18 cellular contexts compared by ENCODE assay signal in the genomic region with DNA sequence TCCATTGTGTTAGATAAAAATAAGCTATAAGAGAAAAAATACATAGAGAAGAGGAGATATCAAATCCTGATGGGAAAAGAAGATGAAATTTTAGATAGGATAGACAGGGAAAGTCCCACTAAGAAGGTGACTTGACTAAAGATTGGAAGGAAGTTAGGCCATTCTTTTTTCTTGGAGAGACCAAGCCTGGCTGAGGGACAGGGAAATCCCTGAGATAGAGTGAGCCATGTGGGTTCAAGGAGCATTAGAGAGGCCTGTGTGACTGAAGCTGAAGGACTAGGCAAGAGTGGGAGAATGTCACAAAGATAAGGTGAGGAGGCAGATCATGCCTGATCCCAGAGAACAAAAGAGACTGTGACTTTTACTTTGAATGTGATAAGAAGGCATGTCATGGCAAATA. TPM values are rescaled to one million over a fixed set of nuclear protein-coding genes. Genes with fewer than 3 reads are reported as not detected.
DNase-seq lines count a peak whose midpoint lies in the region; ATAC-seq and TF ChIP-seq lines count a peak whose summit lies in the region.
"Had no signal": no experiment of that assay in that cellular context is flagged by ENCODE, and none has a peak within 500 bp of the region (broad histone marks: within the 10 kb centered on the region; RNA-seq: fewer than 3 reads in every experiment).

No MANE protein-coding gene starts in this region.

- H2AFZ ChIP-seq in IMR-90 (replicated peaks; ENCODE audit: low read length, poor library complexity) (peak overlapping the region; percentile 68), osteoblast (ENCODE audit: low read length) (peak overlapping the region; percentile 61)

- H2BK5ac ChIP-seq in IMR-90 (ENCODE audit: low read depth, low read length, poor library complexity, severe bottlenecking), result peak overlapping the region; percentile 87

- no TSS peak for BruUV-seq in IMR-90 (replicated peaks; lab: Mats Ljungman, UMichigan)

- TF ChIP-seq RAD21 in IMR-90 (IDR thresholded peaks at IDR 0.05; ENCODE audit: low read length), result no peak

- intact Hi-C loops in CD14-positive monocyte (cut with micrococcal nuclease) (loop anchor here in 1 of 2 donors (10.0 kb wide), 1 partner anchor 529 kb away; the partner anchor contains the start of gene CBR4), IMR-90 (cut with micrococcal nuclease) (loop anchor here (10.0 kb wide), 1 partner anchor 301 kb away; no protein-coding TSS in a partner anchor), prostate gland (cut with DNase I) (no loop called here)

- H3K27ac ChIP-seq in IMR-90 (ENCODE audit: insufficient read depth, low read length) (peak overlapping the region; percentile 71; the same call in 1 of the 2 replicates), epithelial cell of prostate (peak overlapping the region; percentile 92), osteoblast (ENCODE audit: low read depth, low read length) (peak overlapping the region; percentile 94), prostate gland (no peak overlapping the region)
- H3K27ac ChIP-seq: HL-60 had no signal

- no peaks in the 10 kb centered on the region for H3K9me3 Mint-ChIP-seq in CD14-positive monocyte

- H3K36me3 Mint-ChIP-seq in CD14-positive monocyte, result peaks cover 0 to 12% of the 10 kb centered on the region in 2 donors

- H3K4me1 ChIP-seq in IMR-90 (ENCODE audit: control insufficient read depth, insufficient read depth, low read length) (peaks cover 20% of the 10 kb centered on the region), osteoblast (ENCODE audit: insufficient read depth, low read length) (peaks cover 60% of the 10 kb centered on the region), prostate gland (replicated peaks) (no peaks in the 10 kb centered on the region)

- TF ChIP-seq POLR2A in IMR-90 (IDR thresholded peaks at IDR 0.05; ENCODE audit: low read depth, low read length) (no peak), prostate gland (IDR thresholded peaks at IDR 0.05) (no peak)

- no peak overlapping the region for H3K4me3 Mint-ChIP-seq in CD14-positive monocyte

- peak overlapping the region in 5 of 7 donors; percentile 22 to 70 (median 46) for H3K27ac Mint-ChIP-seq in CD14-positive monocyte

- H3K56ac ChIP-seq in IMR-90 (ENCODE audit: extremely low read depth, insufficient read depth, low read length), result no peak overlapping the region

- no peaks in the 10 kb centered on the region; a peak in 1 of 4 replicates for H3K79me1 ChIP-seq in IMR-90 (ENCODE audit: low read depth in 1 of 2, low read length in 2 of 2)

- peak overlapping the region; percentile 91; the same call in 1 of the 2 replicates for H4K5ac ChIP-seq in IMR-90 (ENCODE audit: low read depth, low read length)

- H2AK9ac ChIP-seq in IMR-90 (replicated peaks; ENCODE audit: low read depth, low read length, poor library complexity), result peak overlapping the region; percentile 43

- POLR2A ChIA-PET in IMR-90 (lab: Charles Lee; ENCODE audit: unreplicated experiment), result no interaction called here

- H3K9me3 ChIP-seq in IMR-90 (ENCODE audit: control insufficient read depth, insufficient read depth, low read length) (no peaks in the 10 kb centered on the region), osteoblast (ENCODE audit: low read depth, low read length) (no peaks in the 10 kb centered on the region), prostate gland (no peaks in the 10 kb centered on the region)

- no peaks in the 10 kb centered on the region for H3K27me3 Mint-ChIP-seq in CD14-positive monocyte (ENCODE audit: low read depth in 3 of 3)

- TF ChIP-seq CTCF in CD14-positive monocyte (IDR thresholded peaks at IDR 0.05) (no peak), IMR-90 (conservative IDR thresholded peaks at IDR 0.05; ENCODE audit: low read depth, low read length) (no peak), osteoblast (IDR thresholded peaks at IDR 0.05; ENCODE audit: extremely low read depth, low read depth, low read length) (no peak), prostate gland (IDR thresholded peaks at IDR 0.05) (no peak)

- CTCF ChIA-PET in IMR-90 (lab: Yijun Ruan, JAX), result no interaction called here

- H2BK20ac ChIP-seq in IMR-90 (ENCODE audit: low read depth, low read length), result peak overlapping the region; percentile 79

- H3K9ac ChIP-seq in IMR-90 (ENCODE audit: low read depth, low read length), result no peak overlapping the region

- DNase-seq in CD14-positive monocyte (ENCODE audit: low spot score) (no peak), IMR-90 (no peak), epithelial cell of prostate (ENCODE audit: low read depth, low spot score) (no peak), osteoblast (ENCODE audit: insufficient read length, low spot score, missing footprints) (no peak), prostate gland (ENCODE audit: low spot score) (no peak), NCI-H1417 treated with DMSO at 0.1 percent for 48 hours (lab: John Stamatoyannopoulos, UW) (no peak), HuH-7.5 (ENCODE audit: low spot score) (no peak)
- no peak for DNase-seq in effector CD4-positive, alpha-beta T cell
- DNase-seq: ACHN, AML-193, COR-L47, DMS153, KBM-7, NCI-H1436 treated with DMSO at 0.1 percent for 48 hours, NCI-H2081, NCI-H524, SHP77 had no signal

- in situ Hi-C loops in IMR-90 (cut with MboI; ENCODE audit: low sequenced_read_pairs), result no loop called here

- H4K91ac ChIP-seq in IMR-90 (ENCODE audit: insufficient read depth, low read depth, low read length), result peak overlapping the region; percentile 84

- H2BK120ac ChIP-seq in IMR-90 (ENCODE audit: low read depth, low read length), result peak overlapping the region; percentile 78

- dilution Hi-C loops in IMR-90 (cut with HindIII; ENCODE audit: low sequenced_read_pairs, unreplicated experiment), result no loop called here

- H3K36me3 ChIP-seq in IMR-90 (ENCODE audit: control insufficient read depth, insufficient read depth, low read length), result no peaks in the 10 kb centered on the region
- no peaks in the 10 kb centered on the region for H3K36me3 ChIP-seq in osteoblast (ENCODE audit: insufficient read depth, low read length)
- H3K36me3 ChIP-seq in prostate gland, result no peaks in the 10 kb centered on the region

- H3K14ac ChIP-seq in IMR-90 (replicated peaks; ENCODE audit: low read depth, low read length), result peak overlapping the region; percentile 49; the same call in 1 of the 2 replicates

- peaks cover 14% of the 10 kb centered on the region for H3K9me1 ChIP-seq in IMR-90 (ENCODE audit: insufficient read depth, low read length)

- peak overlapping the region; percentile 87 for H3K23ac ChIP-seq in IMR-90 (ENCODE audit: low read depth, low read length)

- H3K4me2 ChIP-seq in IMR-90 (ENCODE audit: low read depth, low read length) (no peak overlapping the region; the same call in 1 of the 2 replicates), osteoblast (ENCODE audit: insufficient read depth, low read length) (no peak overlapping the region)

- H2AK5ac ChIP-seq in IMR-90 (ENCODE audit: low read depth, low read length), result peak overlapping the region; percentile 88

- H3K18ac ChIP-seq in IMR-90 (ENCODE audit: low read depth, low read length), result peak overlapping the region; percentile 99

- H4K20me1 ChIP-seq in IMR-90 (ENCODE audit: insufficient read depth, low read length), result no peaks in the 10 kb centered on the region
- H4K20me1 ChIP-seq in osteoblast (ENCODE audit: insufficient read depth, low read length), result no peaks in the 10 kb centered on the region

- no peak for ATAC-seq in IMR-90 (ENCODE audit: low read depth)

- H4K8ac ChIP-seq in IMR-90 (ENCODE audit: low read depth in 2 of 2, low read length in 2 of 2), result peak overlapping the region in 1 of 2 experiments; percentile 69; a peak in 2 of 4 replicates

- H2BK15ac ChIP-seq in IMR-90 (ENCODE audit: low read depth, low read length), result peak overlapping the region; percentile 72; the same call in 1 of the 3 replicates

- H3K79me2 ChIP-seq in osteoblast (ENCODE audit: insufficient read depth, low read length), result no peaks in the 10 kb centered on the region

- H3K4ac ChIP-seq in IMR-90 (ENCODE audit: low read depth, low read length), result peak overlapping the region; percentile 59

- H3K4me1 Mint-ChIP-seq in CD14-positive monocyte, result peaks cover 52% of the 10 kb centered on the region

- H3K27me3 ChIP-seq in IMR-90 (ENCODE audit: control insufficient read depth, insufficient read depth, low read length) (no peaks in the 10 kb centered on the region), osteoblast (ENCODE audit: insufficient read depth, low read length) (no peaks in the 10 kb centered on the region), prostate gland (replicated peaks; ENCODE audit: insufficient read depth) (no peaks in the 10 kb centered on the region)

- H3K4me3 ChIP-seq in IMR-90 (ENCODE audit: insufficient read depth, low read depth, low read length) (no peak overlapping the region), osteoblast (ENCODE audit: insufficient read depth, low read length) (no peak overlapping the region), prostate gland (no peak overlapping the region)

TF ChIP-seq in IMR-90, 13 proteins besides CTCF, POLR2A, EP300 and RAD21 (continues in another document):
- no peak for TF ChIP-seq RFX5 (IDR thresholded peaks at IDR 0.05; ENCODE audit: low read depth, low read length)
- no peak for TF ChIP-seq MAZ (IDR thresholded peaks at IDR 0.05; ENCODE audit: borderline replicate concordance, low read depth, low read length)
- TF ChIP-seq MAFK (IDR thresholded peaks at IDR 0.05; ENCODE audit: low read depth, low read length), result no peak
- TF ChIP-seq MXI1 (IDR thresholded peaks at IDR 0.05; ENCODE audit: borderline replicate concordance, low read depth, low read length), result no peak
- TF ChIP-seq SMC3 (IDR thresholded peaks at IDR 0.05; ENCODE audit: low read depth, low read length), result no peak
- TF ChIP-seq CHD1 (IDR thresholded peaks at IDR 0.05; ENCODE audit: low read depth, low read length), result no peak
- no peak for TF ChIP-seq FOS (IDR thresholded peaks at IDR 0.05; ENCODE audit: low read depth, low read length)
- TF ChIP-seq RCOR1 (IDR thresholded peaks at IDR 0.05; ENCODE audit: insufficient replicate concordance, low read length), result no peak
- no peak for TF ChIP-seq CEBPB (IDR thresholded peaks at IDR 0.05; ENCODE audit: low read depth, low read length)
- TF ChIP-seq NFE2L2 (IDR thresholded peaks at IDR 0.05; ENCODE audit: low read depth, low read length), result no peak

RNA-seq across cellular contexts. Expression of gene DDX60L, which starts 5.2 kb away (rescaled TPM):
- polyA plus RNA-seq in CD14-positive monocyte, result 10 to 100 TPM; 32.4 to 33.2 TPM
- 9.5 and 11.9 TPM in 2 replicates for total RNA-seq in IMR-90 (2012; rRNA removed)
- 4.3 and 6.4 TPM in 2 replicates for polyA plus RNA-seq in IMR-90 (2012; rRNA removed)
- 1.1 and 2.7 TPM in 2 replicates for polyA plus RNA-seq in IMR-90 (2012; cell fraction: cytosol; rRNA removed)
- 2.2 and 26.7 TPM in 2 replicates for polyA plus RNA-seq in IMR-90 (2012; cell fraction: nucleus; rRNA removed; ENCODE audit: low replicate concordance)
- total RNA-seq in osteoblast, result 25.0 and 31.1 TPM in 2 replicates
- total RNA-seq in prostate gland, result 10 to 100 TPM; 11.9 to 13.1 TPM

RNA-seq across cellular contexts. Expression of gene PALLD, which starts 11.3 kb away (rescaled TPM):
- polyA plus RNA-seq in CD14-positive monocyte (10 to 100 TPM in 1 of 2 donors, 1 to 10 TPM in 1; 9.9 to 11.8 TPM), IMR-90 (2012; rRNA removed) (71.0 and 91.0 TPM in 2 replicates)
- total RNA-seq in IMR-90 (2012; rRNA removed) (91.9 and 112 TPM in 2 replicates), osteoblast (244 and 254 TPM in 2 replicates), prostate gland (100 to 1,000 TPM; 252 TPM)
- polyA plus RNA-seq in IMR-90 (2012; cell fraction: cytosol; rRNA removed), result 44.9 and 48.4 TPM in 2 replicates
- polyA plus RNA-seq in IMR-90 (2012; cell fraction: nucleus; rRNA removed; ENCODE audit: low replicate concordance), result 75.8 and 98.2 TPM in 2 replicates

Comparison
In these comparisons a context has a peak if more than half of its experiments do, and no peak if none do; other contexts are left out.
1. H3K27ac ChIP-seq: peak in IMR-90 (single experiment), epithelial cell of prostate (single experiment) and osteoblast (single experiment); none in prostate gland (0 of 2).